ENCODE assay signal across 1 cellular context in genomic region chrX:477441-478012, GRCh38.
TF ChIP-seq lines count a peak whose summit lies in the region.

No MANE protein-coding gene starts in this region.

TF ChIP-seq in GM23338, 12 proteins besides CTCF, POLR2A, EP300 and RAD21 (continued from another document):
- no peak for TF ChIP-seq ETS1 (IDR thresholded peaks at IDR 0.05)
- TF ChIP-seq STAT1 (IDR thresholded peaks at IDR 0.05; ENCODE audit: unreplicated experiment), result no peak
- TF ChIP-seq EZH2phosphoT487 (IDR thresholded peaks at IDR 0.05; ENCODE audit: unreplicated experiment), result no peak
- TF ChIP-seq REST (IDR thresholded peaks at IDR 0.05; ENCODE audit: unreplicated experiment), result no peak
